In the genomic region with DNA sequence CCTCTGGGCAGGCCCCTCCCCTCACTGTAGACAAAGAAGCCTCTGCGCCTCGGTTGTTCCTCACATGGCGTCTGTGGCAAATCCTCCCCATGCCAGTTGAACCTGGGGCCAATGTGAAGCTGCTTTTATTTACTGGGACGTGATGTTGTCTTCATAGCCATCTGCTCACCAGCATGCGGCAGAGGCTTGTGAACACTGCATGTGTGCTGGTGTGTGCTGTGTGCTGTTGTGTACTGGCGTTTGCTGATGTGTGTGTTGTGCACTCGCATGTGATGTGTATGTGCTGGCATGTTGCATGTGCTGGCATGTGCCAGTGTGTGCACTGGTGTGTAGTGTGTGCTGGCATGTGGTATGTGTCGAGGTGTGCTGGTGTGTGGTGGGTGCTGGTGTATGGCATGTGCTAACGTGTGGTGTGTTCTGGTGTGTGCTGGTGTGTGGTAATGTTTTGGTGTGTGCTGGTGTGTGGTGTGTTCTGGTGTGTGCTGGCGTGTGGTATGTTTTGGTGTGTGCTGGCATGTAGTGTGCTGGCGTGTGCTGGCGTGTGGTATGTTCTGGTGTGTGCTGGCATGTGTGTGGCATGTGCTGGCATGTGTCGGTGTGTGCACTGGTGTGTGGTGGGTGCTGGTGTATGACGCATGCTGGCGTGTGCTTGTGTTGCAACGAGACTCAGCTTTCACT, we compare ENCODE assay signal across 1 cellular context.
TF ChIP-seq lines count a peak whose summit lies in the region.

No MANE protein-coding gene starts in this region.

TF ChIP-seq in GM12878, 131 proteins besides CTCF, POLR2A, EP300 and RAD21 (continued from another document and continues in another):
- TF ChIP-seq, protein P1, sequence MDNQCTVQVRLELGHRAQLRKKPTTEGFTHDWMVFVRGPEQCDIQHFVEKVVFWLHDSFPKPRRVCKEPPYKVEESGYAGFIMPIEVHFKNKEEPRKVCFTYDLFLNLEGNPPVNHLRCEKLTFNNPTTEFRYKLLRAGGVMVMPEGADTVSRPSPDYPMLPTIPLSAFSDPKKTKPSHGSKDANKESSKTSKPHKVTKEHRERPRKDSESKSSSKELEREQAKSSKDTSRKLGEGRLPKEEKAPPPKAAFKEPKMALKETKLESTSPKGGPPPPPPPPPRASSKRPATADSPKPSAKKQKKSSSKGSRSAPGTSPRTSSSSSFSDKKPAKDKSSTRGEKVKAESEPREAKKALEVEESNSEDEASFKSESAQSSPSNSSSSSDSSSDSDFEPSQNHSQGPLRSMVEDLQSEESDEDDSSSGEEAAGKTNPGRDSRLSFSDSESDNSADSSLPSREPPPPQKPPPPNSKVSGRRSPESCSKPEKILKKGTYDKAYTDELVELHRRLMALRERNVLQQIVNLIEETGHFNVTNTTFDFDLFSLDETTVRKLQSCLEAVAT (IDR thresholded peaks at IDR 0.05) = peak; percentile 69; the same call in 1 of the 2 replicates
- TF ChIP-seq NFYA (IDR thresholded peaks at IDR 0.05; ENCODE audit: borderline replicate concordance, low read depth, low read length) (no peak), ZNF274 (IDR thresholded peaks at IDR 0.05; ENCODE audit: insufficient read depth, insufficient read length) (no peak), YY1 (IDR thresholded peaks at IDR 0.05; ENCODE audit: low read depth, low read length) (no peak), TCF12 (IDR thresholded peaks at IDR 0.05; ENCODE audit: low read depth, low read length) (no peak), SMAD1 (IDR thresholded peaks at IDR 0.05; ENCODE audit: low read depth, partially characterized antibody) (no peak), DPF2 (IDR thresholded peaks at IDR 0.05) (no peak), SREBF2 (IDR thresholded peaks at IDR 0.05; ENCODE audit: low read length) (no peak), RB1 (IDR thresholded peaks at IDR 0.05; ENCODE audit: borderline replicate concordance) (no peak), CBX3 (IDR thresholded peaks at IDR 0.05; ENCODE audit: borderline replicate concordance, low read depth) (no peak), IRF4 (IDR thresholded peaks at IDR 0.05; ENCODE audit: low read depth, low read length) (no peak), NR2C2 (IDR thresholded peaks at IDR 0.05; ENCODE audit: borderline replicate concordance, control insufficient read depth, insufficient read length, low read depth) (no peak), CHD1 (IDR thresholded peaks at IDR 0.05; ENCODE audit: low read depth, low read length) (no peak), SP1 (IDR thresholded peaks at IDR 0.05; ENCODE audit: low read depth, low read length) (no peak), HDAC6 (IDR thresholded peaks at IDR 0.05; ENCODE audit: unreplicated experiment) (no peak), BCL3 (IDR thresholded peaks at IDR 0.05; ENCODE audit: borderline replicate concordance, insufficient read depth, low read depth, low read length, poor library complexity, severe bottlenecking) (peak; percentile 22), EGR1 (IDR thresholded peaks at IDR 0.05; ENCODE audit: borderline replicate concordance in 1 of 2, low read depth in 2 of 2, low read length in 2 of 2) (no peak), ESRRA (IDR thresholded peaks at IDR 0.05; ENCODE audit: low read length) (no peak), E4F1 (IDR thresholded peaks at IDR 0.05; ENCODE audit: borderline replicate concordance, partially characterized antibody) (no peak), NR2C1 (IDR thresholded peaks at IDR 0.05) (no peak), RUNX3 (IDR thresholded peaks at IDR 0.05; ENCODE audit: low read length) (no peak), MEF2B (IDR thresholded peaks at IDR 0.05; ENCODE audit: partially characterized antibody, poor library complexity, severe bottlenecking) (no peak), SMAD5 (IDR thresholded peaks at IDR 0.05; ENCODE audit: low read depth) (no peak), TARDBP (IDR thresholded peaks at IDR 0.05; ENCODE audit: borderline replicate concordance) (no peak), TAF1 (IDR thresholded peaks at IDR 0.05; ENCODE audit: borderline replicate concordance, low read depth, low read length) (no peak), POLR2AphosphoS5 (IDR thresholded peaks at IDR 0.05; ENCODE audit: low read length) (peak; percentile 45; the same call in 1 of the 2 replicates), SIN3A (IDR thresholded peaks at IDR 0.05; ENCODE audit: low read depth, low read length) (no peak), MYB (IDR thresholded peaks at IDR 0.05; ENCODE audit: borderline replicate concordance, low read depth, low read length) (no peak), MTA2 (IDR thresholded peaks at IDR 0.05; ENCODE audit: low read depth) (0 out of 2 replicates have a peak, but pooled peaks have one; percentile 26), CBFB (IDR thresholded peaks at IDR 0.05; ENCODE audit: low read depth) (no peak), IRF3 (IDR thresholded peaks at IDR 0.05) (no peak)
- TF ChIP-seq, protein P2, sequence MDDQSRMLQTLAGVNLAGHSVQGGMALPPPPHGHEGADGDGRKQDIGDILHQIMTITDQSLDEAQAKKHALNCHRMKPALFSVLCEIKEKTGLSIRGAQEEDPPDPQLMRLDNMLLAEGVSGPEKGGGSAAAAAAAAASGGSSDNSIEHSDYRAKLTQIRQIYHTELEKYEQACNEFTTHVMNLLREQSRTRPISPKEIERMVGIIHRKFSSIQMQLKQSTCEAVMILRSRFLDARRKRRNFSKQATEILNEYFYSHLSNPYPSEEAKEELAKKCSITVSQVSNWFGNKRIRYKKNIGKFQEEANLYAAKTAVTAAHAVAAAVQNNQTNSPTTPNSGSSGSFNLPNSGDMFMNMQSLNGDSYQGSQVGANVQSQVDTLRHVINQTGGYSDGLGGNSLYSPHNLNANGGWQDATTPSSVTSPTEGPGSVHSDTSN (IDR thresholded peaks at IDR 0.05; ENCODE audit: insufficient replicate concordance, low read depth, low read length) = no peak
- TF ChIP-seq, protein P3, sequence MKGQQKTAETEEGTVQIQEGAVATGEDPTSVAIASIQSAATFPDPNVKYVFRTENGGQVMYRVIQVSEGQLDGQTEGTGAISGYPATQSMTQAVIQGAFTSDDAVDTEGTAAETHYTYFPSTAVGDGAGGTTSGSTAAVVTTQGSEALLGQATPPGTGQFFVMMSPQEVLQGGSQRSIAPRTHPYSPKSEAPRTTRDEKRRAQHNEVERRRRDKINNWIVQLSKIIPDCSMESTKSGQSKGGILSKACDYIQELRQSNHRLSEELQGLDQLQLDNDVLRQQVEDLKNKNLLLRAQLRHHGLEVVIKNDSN (IDR thresholded peaks at IDR 0.05; ENCODE audit: borderline replicate concordance, extremely low read length, insufficient read depth, low read depth, low read length) = no peak
- TF ChIP-seq, protein P4, sequence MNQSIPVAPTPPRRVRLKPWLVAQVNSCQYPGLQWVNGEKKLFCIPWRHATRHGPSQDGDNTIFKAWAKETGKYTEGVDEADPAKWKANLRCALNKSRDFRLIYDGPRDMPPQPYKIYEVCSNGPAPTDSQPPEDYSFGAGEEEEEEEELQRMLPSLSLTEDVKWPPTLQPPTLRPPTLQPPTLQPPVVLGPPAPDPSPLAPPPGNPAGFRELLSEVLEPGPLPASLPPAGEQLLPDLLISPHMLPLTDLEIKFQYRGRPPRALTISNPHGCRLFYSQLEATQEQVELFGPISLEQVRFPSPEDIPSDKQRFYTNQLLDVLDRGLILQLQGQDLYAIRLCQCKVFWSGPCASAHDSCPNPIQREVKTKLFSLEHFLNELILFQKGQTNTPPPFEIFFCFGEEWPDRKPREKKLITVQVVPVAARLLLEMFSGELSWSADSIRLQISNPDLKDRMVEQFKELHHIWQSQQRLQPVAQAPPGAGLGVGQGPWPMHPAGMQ (IDR thresholded peaks at IDR 0.05; ENCODE audit: borderline replicate concordance) = no peak
- TF ChIP-seq, protein P5, sequence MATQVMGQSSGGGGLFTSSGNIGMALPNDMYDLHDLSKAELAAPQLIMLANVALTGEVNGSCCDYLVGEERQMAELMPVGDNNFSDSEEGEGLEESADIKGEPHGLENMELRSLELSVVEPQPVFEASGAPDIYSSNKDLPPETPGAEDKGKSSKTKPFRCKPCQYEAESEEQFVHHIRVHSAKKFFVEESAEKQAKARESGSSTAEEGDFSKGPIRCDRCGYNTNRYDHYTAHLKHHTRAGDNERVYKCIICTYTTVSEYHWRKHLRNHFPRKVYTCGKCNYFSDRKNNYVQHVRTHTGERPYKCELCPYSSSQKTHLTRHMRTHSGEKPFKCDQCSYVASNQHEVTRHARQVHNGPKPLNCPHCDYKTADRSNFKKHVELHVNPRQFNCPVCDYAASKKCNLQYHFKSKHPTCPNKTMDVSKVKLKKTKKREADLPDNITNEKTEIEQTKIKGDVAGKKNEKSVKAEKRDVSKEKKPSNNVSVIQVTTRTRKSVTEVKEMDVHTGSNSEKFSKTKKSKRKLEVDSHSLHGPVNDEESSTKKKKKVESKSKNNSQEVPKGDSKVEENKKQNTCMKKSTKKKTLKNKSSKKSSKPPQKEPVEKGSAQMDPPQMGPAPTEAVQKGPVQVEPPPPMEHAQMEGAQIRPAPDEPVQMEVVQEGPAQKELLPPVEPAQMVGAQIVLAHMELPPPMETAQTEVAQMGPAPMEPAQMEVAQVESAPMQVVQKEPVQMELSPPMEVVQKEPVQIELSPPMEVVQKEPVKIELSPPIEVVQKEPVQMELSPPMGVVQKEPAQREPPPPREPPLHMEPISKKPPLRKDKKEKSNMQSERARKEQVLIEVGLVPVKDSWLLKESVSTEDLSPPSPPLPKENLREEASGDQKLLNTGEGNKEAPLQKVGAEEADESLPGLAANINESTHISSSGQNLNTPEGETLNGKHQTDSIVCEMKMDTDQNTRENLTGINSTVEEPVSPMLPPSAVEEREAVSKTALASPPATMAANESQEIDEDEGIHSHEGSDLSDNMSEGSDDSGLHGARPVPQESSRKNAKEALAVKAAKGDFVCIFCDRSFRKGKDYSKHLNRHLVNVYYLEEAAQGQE (IDR thresholded peaks at IDR 0.05; ENCODE audit: low read depth, low read length) = no peak
- TF ChIP-seq, protein P6, sequence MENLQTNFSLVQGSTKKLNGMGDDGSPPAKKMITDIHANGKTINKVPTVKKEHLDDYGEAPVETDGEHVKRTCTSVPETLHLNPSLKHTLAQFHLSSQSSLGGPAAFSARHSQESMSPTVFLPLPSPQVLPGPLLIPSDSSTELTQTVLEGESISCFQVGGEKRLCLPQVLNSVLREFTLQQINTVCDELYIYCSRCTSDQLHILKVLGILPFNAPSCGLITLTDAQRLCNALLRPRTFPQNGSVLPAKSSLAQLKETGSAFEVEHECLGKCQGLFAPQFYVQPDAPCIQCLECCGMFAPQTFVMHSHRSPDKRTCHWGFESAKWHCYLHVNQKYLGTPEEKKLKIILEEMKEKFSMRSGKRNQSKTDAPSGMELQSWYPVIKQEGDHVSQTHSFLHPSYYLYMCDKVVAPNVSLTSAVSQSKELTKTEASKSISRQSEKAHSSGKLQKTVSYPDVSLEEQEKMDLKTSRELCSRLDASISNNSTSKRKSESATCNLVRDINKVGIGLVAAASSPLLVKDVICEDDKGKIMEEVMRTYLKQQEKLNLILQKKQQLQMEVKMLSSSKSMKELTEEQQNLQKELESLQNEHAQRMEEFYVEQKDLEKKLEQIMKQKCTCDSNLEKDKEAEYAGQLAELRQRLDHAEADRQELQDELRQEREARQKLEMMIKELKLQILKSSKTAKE (IDR thresholded peaks at IDR 0.05; ENCODE audit: low read depth, poor library complexity, severe bottlenecking) = no peak
- TF ChIP-seq, protein P7, sequence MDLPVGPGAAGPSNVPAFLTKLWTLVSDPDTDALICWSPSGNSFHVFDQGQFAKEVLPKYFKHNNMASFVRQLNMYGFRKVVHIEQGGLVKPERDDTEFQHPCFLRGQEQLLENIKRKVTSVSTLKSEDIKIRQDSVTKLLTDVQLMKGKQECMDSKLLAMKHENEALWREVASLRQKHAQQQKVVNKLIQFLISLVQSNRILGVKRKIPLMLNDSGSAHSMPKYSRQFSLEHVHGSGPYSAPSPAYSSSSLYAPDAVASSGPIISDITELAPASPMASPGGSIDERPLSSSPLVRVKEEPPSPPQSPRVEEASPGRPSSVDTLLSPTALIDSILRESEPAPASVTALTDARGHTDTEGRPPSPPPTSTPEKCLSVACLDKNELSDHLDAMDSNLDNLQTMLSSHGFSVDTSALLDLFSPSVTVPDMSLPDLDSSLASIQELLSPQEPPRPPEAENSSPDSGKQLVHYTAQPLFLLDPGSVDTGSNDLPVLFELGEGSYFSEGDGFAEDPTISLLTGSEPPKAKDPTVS (IDR thresholded peaks at IDR 0.05; ENCODE audit: low read depth, low read length) = no peak
